8 cellular contexts compared by ENCODE assay signal in the genomic region with DNA sequence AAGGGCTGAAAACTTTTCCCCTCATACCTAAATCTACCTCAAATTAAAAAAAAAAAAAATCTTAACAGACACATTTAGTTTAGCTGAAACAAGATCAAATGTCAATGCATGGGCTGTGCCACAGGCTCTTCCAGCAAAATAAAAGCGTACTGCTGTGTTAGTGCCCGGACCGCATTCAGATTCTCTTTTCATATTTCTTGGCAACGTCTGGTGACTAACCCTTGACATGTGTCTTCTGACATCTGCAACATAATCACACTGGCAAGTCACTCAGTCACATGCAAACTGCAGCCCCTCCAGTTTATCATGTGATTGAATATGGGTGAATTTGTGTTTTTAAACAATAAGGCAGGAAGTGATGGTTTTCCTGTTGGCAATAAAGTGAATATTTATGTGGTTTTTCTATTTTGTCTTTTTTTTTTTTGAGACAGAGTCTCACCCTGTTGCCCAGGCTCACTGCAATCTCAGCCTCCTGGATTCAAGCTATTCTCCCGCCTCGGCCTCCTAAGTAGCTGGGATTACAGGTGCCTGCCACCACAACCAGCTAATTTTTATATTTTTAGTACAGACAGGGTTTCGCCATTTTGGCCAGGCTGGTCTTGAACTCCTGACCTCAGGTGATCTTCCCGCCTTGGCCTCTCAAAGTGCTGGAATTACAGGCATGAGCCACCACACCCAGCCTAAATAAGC.
DNase-seq lines count a peak whose midpoint lies in the region; ATAC-seq, FAIRE-seq and TF ChIP-seq lines count a peak whose summit lies in the region.
"Not testable (repeated sequence)": the region's sequence is repeated elsewhere in the genome, so short reads cannot be mapped to it uniquely, and the experiment has no call there.

No MANE protein-coding gene starts in this region.

- H2AK5ac ChIP-seq in mesenchymal stem cell (ENCODE audit: low read length, severe bottlenecking) = not testable (repeated sequence)

- not testable (repeated sequence) for H3K4me1 Mint-ChIP-seq in activated CD8-positive, alpha-beta memory T cell treated with anti-CD3 and anti-CD28 coated beads, Interleukin-2, amount 10 ng/mL, durations not matched to agents 7 days and 5 days; astrocyte (ENCODE audit: low read depth, unreplicated experiment)

- not testable (repeated sequence) for H3K4me3 ChIP-seq in GM23248; astrocyte (ENCODE audit: insufficient read depth, low read depth, low read length); fibroblast of mammary gland (ENCODE audit: control insufficient read depth, low read depth, low read length); mesenchymal stem cell (ENCODE audit: insufficient read depth in 1 of 2, low read depth in 1 of 2, low read length in 2 of 2)

- H3K9me2 ChIP-seq in GM23248 (ENCODE audit: insufficient read depth) = not testable (repeated sequence)

- not testable (repeated sequence) for H4K91ac ChIP-seq in mesenchymal stem cell (ENCODE audit: low read length)

- not testable (repeated sequence) for H2BK120ac ChIP-seq in mesenchymal stem cell (ENCODE audit: low read depth, low read length)

- H3K4me3 Mint-ChIP-seq in activated CD8-positive, alpha-beta memory T cell treated with anti-CD3 and anti-CD28 coated beads, Interleukin-2, amount 10 ng/mL, durations not matched to agents 7 days and 5 days; astrocyte (ENCODE audit: unreplicated experiment): not testable (repeated sequence)

- ATAC-seq in activated CD8-positive, alpha-beta memory T cell treated with anti-CD3 and anti-CD28 coated beads, Interleukin-2, amount 10 ng/mL, durations not matched to agents 7 days and 5 days = peak; percentile 90

- in situ Hi-C loops in GM23248 (cut with MboI) = not testable (repeated sequence)

- not testable (repeated sequence) for H3K18ac ChIP-seq in mesenchymal stem cell (ENCODE audit: low read depth in 1 of 2, low read length in 2 of 2)

- 58 to 59% methylated on average over 8 of the region's 8 CpGs for WGBS in GM23248 (ENCODE audit: low coverage in 1 of 2, low lambda C conversion rate in 2 of 2, missing lambda C conversion rate in 2 of 2), 2 experiments
- 94% methylated on average over 6 of the region's 8 CpGs for WGBS in mesenchymal stem cell

- H4K8ac ChIP-seq in mesenchymal stem cell (ENCODE audit: low read length) = not testable (repeated sequence)

- H3K9me3 Mint-ChIP-seq in activated CD8-positive, alpha-beta memory T cell treated with anti-CD3 and anti-CD28 coated beads, Interleukin-2, amount 10 ng/mL, durations not matched to agents 7 days and 5 days (ENCODE audit: low read depth); astrocyte (ENCODE audit: unreplicated experiment): not testable (repeated sequence)

- not testable (repeated sequence) for H3K9me3 ChIP-seq in GM23248 (ENCODE audit: low read depth); astrocyte (ENCODE audit: insufficient read depth, low read depth, low read length); mesenchymal stem cell (ENCODE audit: control insufficient read depth, low read length)

- not testable (repeated sequence) for H3K4me2 ChIP-seq in GM23248 (ENCODE audit: unreplicated experiment); astrocyte (ENCODE audit: low read length); mesenchymal stem cell (ENCODE audit: low read length, poor library complexity, severe bottlenecking)

- peak; percentile 23 for DNase-seq in AG08395 (ENCODE audit: low spot score)
- peak; percentile 75 for DNase-seq in GM23248
- peak; percentile 62 for DNase-seq in T follicular helper cell (ENCODE audit: low read depth)
- DNase-seq in activated CD8-positive, alpha-beta memory T cell treated with anti-CD3 and anti-CD28 coated beads, Interleukin-2, amount 10 ng/mL, durations not matched to agents 7 days and 5 days = peak; percentile 56
- DNase-seq in astrocyte (ENCODE audit: low read depth) = peak; percentile 47
- peak; percentile 57 for DNase-seq in fibroblast of mammary gland (ENCODE audit: low read depth)
- peak; percentile 57 for DNase-seq in mesenchymal stem cell
- peak; percentile 26 for DNase-seq in stimulated activated CD8-positive, alpha-beta memory T cell treated with anti-CD3 and anti-CD28 coated beads, Interleukin-12 subunit alpha, Interleukin-12 subunit beta, amount 100 ng/mL, for 1 hour (ENCODE audit: low read depth)

- not testable (repeated sequence) for H3K4ac ChIP-seq in mesenchymal stem cell (ENCODE audit: low read depth in 1 of 2, low read length in 2 of 2)

- H3K27me3 ChIP-seq in GM23248 (replicated peaks; ENCODE audit: insufficient read depth); astrocyte (ENCODE audit: insufficient read depth, low read length); mesenchymal stem cell (ENCODE audit: control insufficient read depth in 1 of 2, insufficient read depth in 1 of 2, low read length in 2 of 2): not testable (repeated sequence)

- FAIRE-seq in astrocyte (lab: Jason Lieb, UNC) = not testable (repeated sequence)

- H2BK5ac ChIP-seq in mesenchymal stem cell (ENCODE audit: low read depth, low read length, poor library complexity, severe bottlenecking) = not testable (repeated sequence)

- H3K36me3 ChIP-seq in GM23248 (ENCODE audit: low read depth) = peaks cover 24% of the 10 kb centered on the region
- not testable (repeated sequence) for H3K36me3 ChIP-seq in astrocyte (ENCODE audit: insufficient read depth, low read length)
- H3K36me3 ChIP-seq in mesenchymal stem cell (ENCODE audit: control insufficient read depth in 1 of 2, insufficient read depth in 2 of 2, low read depth in 1 of 2, low read length in 2 of 2) = peaks cover 13 to 31% of the 10 kb centered on the region in 2 experiments

- H4K20me1 ChIP-seq in GM23248 (ENCODE audit: insufficient read depth); astrocyte (ENCODE audit: insufficient read depth, low read length): not testable (repeated sequence)

- not testable (repeated sequence) for H3K4me1 ChIP-seq in GM23248 (ENCODE audit: insufficient read depth); astrocyte (ENCODE audit: insufficient read depth, low read length); mesenchymal stem cell (ENCODE audit: control insufficient read depth, insufficient read depth, low read depth, low read length)

- not testable (repeated sequence) for H3K79me2 ChIP-seq in GM23248 (ENCODE audit: insufficient read depth); astrocyte (ENCODE audit: insufficient read depth, low read length)

- not testable (repeated sequence) for H3K14ac ChIP-seq in mesenchymal stem cell (ENCODE audit: low read length in 2 of 2)

- H3F3A ChIP-seq in GM23248 (ENCODE audit: insufficient read depth) = not testable (repeated sequence)

- H3K27ac ChIP-seq in GM23248 = peak overlapping the region; percentile 59
- not testable (repeated sequence) for H3K27ac ChIP-seq in astrocyte (ENCODE audit: low read depth, low read length); mesenchymal stem cell (ENCODE audit: low read length, poor library complexity, severe bottlenecking)

- H2BK12ac ChIP-seq in mesenchymal stem cell (ENCODE audit: low read length in 2 of 2) = not testable (repeated sequence)

- not testable (repeated sequence) for H3K36me3 Mint-ChIP-seq in activated CD8-positive, alpha-beta memory T cell treated with anti-CD3 and anti-CD28 coated beads, Interleukin-2, amount 10 ng/mL, durations not matched to agents 7 days and 5 days; astrocyte (ENCODE audit: low read depth, unreplicated experiment)

- CTCF ChIA-PET in activated CD8-positive, alpha-beta memory T cell treated with anti-CD3 and anti-CD28 coated beads, Interleukin-2, amount 10 ng/mL, durations not matched to agents 7 days and 5 days (lab: Charles Lee) = interaction anchor here (0.7 kb wide), 1 partner anchor 353 kb away, joined by 4 read pairs; no protein-coding TSS in a partner anchor

- peak overlapping the region; percentile 40 for H3K27ac Mint-ChIP-seq in activated CD8-positive, alpha-beta memory T cell treated with anti-CD3 and anti-CD28 coated beads, Interleukin-2, amount 10 ng/mL, durations not matched to agents 7 days and 5 days
- H3K27ac Mint-ChIP-seq in astrocyte (ENCODE audit: unreplicated experiment) = not testable (repeated sequence)

- H3K23ac ChIP-seq in mesenchymal stem cell (ENCODE audit: low read length in 2 of 2) = not testable (repeated sequence)

- not testable (repeated sequence) for TF ChIP-seq CTCF in astrocyte (IDR thresholded peaks at IDR 0.05; ENCODE audit: insufficient read depth, low read depth, low read length); fibroblast of mammary gland (conservative IDR thresholded peaks at IDR 0.05; ENCODE audit: control insufficient read depth, insufficient read depth, low read depth, low read length)

- not testable (repeated sequence) for H3K27me3 Mint-ChIP-seq in activated CD8-positive, alpha-beta memory T cell treated with anti-CD3 and anti-CD28 coated beads, Interleukin-2, amount 10 ng/mL, durations not matched to agents 7 days and 5 days; astrocyte (ENCODE audit: low read depth, unreplicated experiment)

- H3K79me1 ChIP-seq in mesenchymal stem cell (replicated peaks; ENCODE audit: low read length, poor library complexity, severe bottlenecking) = not testable (repeated sequence)

- H2AFZ ChIP-seq in GM23248; astrocyte (ENCODE audit: low read depth, low read length); mesenchymal stem cell (ENCODE audit: low read depth, low read length): not testable (repeated sequence)

- H3K9ac ChIP-seq in GM23248 = peak overlapping the region; percentile 39; the same call in 1 of the 2 replicates
- H3K9ac ChIP-seq in astrocyte (ENCODE audit: low read length); mesenchymal stem cell (ENCODE audit: low read length): not testable (repeated sequence)

- not testable (repeated sequence) for H2BK15ac ChIP-seq in mesenchymal stem cell (ENCODE audit: low read depth, poor library complexity, severe bottlenecking)

Comparison
In these comparisons a context has a peak if more than half of its experiments do, and no peak if none do; other contexts are left out.
1. DNase-seq: peak in every context shown above with its lines; median percentile 75 in GM23248; 62 in T follicular helper cell; 57 in fibroblast of mammary gland; 57 in mesenchymal stem cell; 56 in activated CD8-positive, alpha-beta memory T cell treated with anti-CD3 and anti-CD28 coated beads, Interleukin-2, amount 10 ng/mL, durations not matched to agents 7 days and 5 days; 47 in astrocyte; 26 in stimulated activated CD8-positive, alpha-beta memory T cell treated with anti-CD3 and anti-CD28 coated beads, Interleukin-12 subunit alpha, Interleukin-12 subunit beta, amount 100 ng/mL, for 1 hour; 23 in AG08395.